Comparison of ENCODE assay signal across 8 cellular contexts in genomic region chr1:180881806-180882509, GRCh38. TPM values are rescaled to one million over a fixed set of nuclear protein-coding genes. Genes with fewer than 3 reads are reported as not detected.
DNase-seq lines count a peak whose midpoint lies in the region; ATAC-seq and TF ChIP-seq lines count a peak whose summit lies in the region.

No MANE protein-coding gene starts in this region.

- H3K9ac ChIP-seq in adipocyte (ENCODE audit: low read length), result peak overlapping the region; percentile 26

- peak; percentile 57 for DNase-seq in Daoy (ENCODE audit: low read depth)
- DNase-seq in NCI-H226, result peak; percentile 26
- peak; percentile 83 for DNase-seq in adipocyte (ENCODE audit: low read depth)
- no peak for DNase-seq in right atrium auricular region (ENCODE audit: low spot score)
- DNase-seq in stromal cell of bone marrow (ENCODE audit: low read depth), result peak; percentile 18
- DNase-seq in effector memory CD8-positive, alpha-beta T cell, result no peak

- no peaks in the 10 kb centered on the region for H3K27me3 ChIP-seq in adipocyte (replicated peaks; ENCODE audit: control insufficient read depth, insufficient read depth, low read length)
- no peaks in the 10 kb centered on the region for H3K27me3 ChIP-seq in right atrium auricular region

- H3K4me3 Mint-ChIP-seq in effector memory CD8-positive, alpha-beta T cell, result no peak overlapping the region

- CTCF ChIA-PET in HEK293 (lab: Yijun Ruan, JAX), result interaction anchor here (0.6 to 6.2 kb wide), 33 partner anchors 9 to 377 kb away, joined by 3 to 76 read pairs (median 4); partner anchors contain the start of genes KIAA1614 and MR1

- POLR2A ChIA-PET in HEK293 (lab: Yijun Ruan, JAX), result interaction anchor here (1.0 to 1.4 kb wide), 5 partner anchors 197 to 282 kb away, joined by 3 to 5 read pairs (median 4); no protein-coding TSS in a partner anchor

- TF ChIP-seq CTCF in HEK293 (tag by site-specific recombination; IDR thresholded peaks at IDR 0.05) (no peak), right atrium auricular region (IDR thresholded peaks at IDR 0.05) (peak in 1 of 2 donors; percentile 64)

- H3K4me1 Mint-ChIP-seq in effector memory CD8-positive, alpha-beta T cell (ENCODE audit: low read depth in 2 of 2), result no peaks in the 10 kb centered on the region

- H3K9me3 ChIP-seq in HEK293 (ENCODE audit: control insufficient read depth, insufficient read depth, low read depth, low read length) (no peaks in the 10 kb centered on the region), adipocyte (ENCODE audit: control insufficient read depth, low read length) (no peaks in the 10 kb centered on the region), right atrium auricular region (no peaks in the 10 kb centered on the region)

- H3K27ac ChIP-seq in HEK293 (ENCODE audit: extremely low read depth, low read depth, low read length) (no peak overlapping the region), right atrium auricular region (peak overlapping the region; percentile 26 to 37)

- H3K36me3 ChIP-seq in HEK293 (ENCODE audit: control insufficient read depth in 2 of 2, insufficient read depth in 1 of 2, low read length in 2 of 2) (no peaks in the 10 kb centered on the region), adipocyte (ENCODE audit: control insufficient read depth, insufficient read depth, low read length, severe bottlenecking) (peaks cover 15% of the 10 kb centered on the region), right atrium auricular region (peaks cover 15% of the 10 kb centered on the region)

- H3K4me3 ChIP-seq in HEK293 (ENCODE audit: low read depth, low read length) (no peak overlapping the region), adipocyte (ENCODE audit: low read length) (no peak overlapping the region), right atrium auricular region (no peak overlapping the region)

- ATAC-seq in GM18870 (IDR thresholded peaks at IDR 0.05; ENCODE audit: unreplicated experiment), result no peak
- ATAC-seq in effector memory CD8-positive, alpha-beta T cell (replicated peaks), result no peak

- H3K27me3 Mint-ChIP-seq in effector memory CD8-positive, alpha-beta T cell, result no peaks in the 10 kb centered on the region

- peak overlapping the region in 1 of 2 donors; percentile 66 for H3K27ac Mint-ChIP-seq in effector memory CD8-positive, alpha-beta T cell

- H3K4me1 ChIP-seq in HEK293 (ENCODE audit: control insufficient read depth, insufficient read depth, low read length) (peaks cover 5% of the 10 kb centered on the region; the same call in 1 of the 2 replicates), adipocyte (ENCODE audit: control insufficient read depth, insufficient read depth, low read length) (peaks cover 12% of the 10 kb centered on the region), right atrium auricular region (peaks cover 0 to 3% of the 10 kb centered on the region in 2 donors)

- H3K36me3 Mint-ChIP-seq in effector memory CD8-positive, alpha-beta T cell (ENCODE audit: insufficient read depth), result peaks cover 9% of the 10 kb centered on the region

- no peaks in the 10 kb centered on the region for H3K9me3 Mint-ChIP-seq in effector memory CD8-positive, alpha-beta T cell

TF ChIP-seq in HEK293, 187 proteins besides CTCF, POLR2A, EP300 and RAD21 (continues in another document):
- TF ChIP-seq PRDM4 (tag by site-specific recombination; IDR thresholded peaks at IDR 0.05) (no peak), ZNF624 (tag by site-specific recombination; IDR thresholded peaks at IDR 0.05) (no peak), PRDM6 (tag by site-specific recombination; IDR thresholded peaks at IDR 0.05) (no peak), ZNF221 (tag by site-specific recombination; IDR thresholded peaks at IDR 0.05; ENCODE audit: borderline replicate concordance) (no peak), ZNF843 (tag by site-specific recombination; IDR thresholded peaks at IDR 0.05) (peak; percentile 43; the same call in 1 of the 2 replicates), ZNF518A (tag by site-specific recombination; conservative IDR thresholded peaks at IDR 0.05; ENCODE audit: low read depth) (no peak), ZNF677 (tag by site-specific recombination; IDR thresholded peaks at IDR 0.05) (no peak), KLF10 (tag by site-specific recombination; IDR thresholded peaks at IDR 0.05) (no peak), HOXC10 (CRISPR knock-in tag; IDR thresholded peaks at IDR 0.05) (no peak), ZNF629 (tag by site-specific recombination; IDR thresholded peaks at IDR 0.05) (peak; percentile 61), ZNF423 (tag by site-specific recombination; IDR thresholded peaks at IDR 0.05) (no peak), ZNF19 (tag by site-specific recombination; IDR thresholded peaks at IDR 0.05; ENCODE audit: low read depth) (no peak), GLIS1 (tag by site-specific recombination; IDR thresholded peaks at IDR 0.05) (peak; percentile 66), ZNF140 (tag by site-specific recombination; IDR thresholded peaks at IDR 0.05) (no peak), ZNF626 (tag by site-specific recombination; IDR thresholded peaks at IDR 0.05) (no peak)

RNA-seq across cellular contexts. Expression of gene KIAA1614, which starts 30.7 kb away (rescaled TPM):
- 0.48 and 0.57 TPM in 2 replicates for total RNA-seq in Daoy (2014; rRNA removed; shearing (Covaris generic))
- total RNA-seq in right atrium auricular region, result 10 to 100 TPM in 1 of 2 donors, 1 to 10 TPM in 1; 9.1 to 11.0 TPM

Comparison
In these comparisons a context has a peak if more than half of its experiments do, and no peak if none do; other contexts are left out.
1. DNase-seq: peak in Daoy (single experiment), NCI-H226 (single experiment), adipocyte (single experiment) and stromal cell of bone marrow (single experiment); none in right atrium auricular region (single experiment) and effector memory CD8-positive, alpha-beta T cell (0 of 3).